ENCODE assay signal across 30 cellular contexts in genomic region chr9:113919422-113919821, GRCh38.
"Had no signal": no experiment of that assay in that cellular context is flagged by ENCODE, and none has a peak within 500 bp of the region (broad histone marks: within the 10 kb centered on the region; RNA-seq: fewer than 3 reads in every experiment).

No MANE protein-coding gene starts in this region.

- ATAC-seq: activated T-cell treated with anti-CD3 and anti-CD28 coated beads, Interleukin-2, amount 50 U/mL, for 4 hours; natural killer cell treated with Interleukin-12 subunit alpha and Interleukin-12 subunit beta and Interleukin-15 and Interleukin-18, amount 100 ng/mL, for 72 hours; pancreas; stimulated activated effector memory CD8-positive, alpha-beta T cell treated with anti-CD3 and anti-CD28 coated beads, Interleukin-12 subunit alpha, Interleukin-12 subunit beta, amount 100 ng/mL, for 72 hours; stimulated activated naive CD8-positive, alpha-beta T cell treated with anti-CD3 and anti-CD28 coated beads, Interleukin-15, amount 100 ng/mL, for 72 hours; T-cell had no signal

- H3K4me3 Mint-ChIP-seq: activated naive CD8-positive, alpha-beta T cell treated with anti-CD3 and anti-CD28 coated beads, Interleukin-2, amount 10 ng/mL, durations not matched to agents 7 days and 5 days; activated T-cell treated with anti-CD3 and anti-CD28 coated beads, Interleukin-2, amount 50 U/mL, for 4 hours; dendritic cell treated with granulocyte-macrophage colony-stimulating factor and Interleukin-4, amounts not matched to agents 40 ng/mL and 50 ng/mL, for 4 days; mesothelial cell of epicardium; natural killer cell treated with Interleukin-12 subunit alpha and Interleukin-12 subunit beta and Interleukin-15 and Interleukin-18, amount 100 ng/mL, for 72 hours; stimulated activated effector memory CD8-positive, alpha-beta T cell treated with anti-CD3 and anti-CD28 coated beads, Interleukin-12 subunit alpha, Interleukin-12 subunit beta, amount 100 ng/mL, for 72 hours; stimulated activated naive CD8-positive, alpha-beta T cell treated with anti-CD3 and anti-CD28 coated beads, Interleukin-15, amount 100 ng/mL, for 72 hours; T-cell; T-helper 2 cell treated with Interferon-gamma antibody and Interleukin-4, amounts not matched to agents 5 μg/mL and 100 μg/mL, for 36 hours had no signal

- H3K4me1 Mint-ChIP-seq: activated naive CD8-positive, alpha-beta T cell treated with anti-CD3 and anti-CD28 coated beads, Interleukin-2, amount 10 ng/mL, durations not matched to agents 7 days and 5 days; stimulated activated effector memory CD8-positive, alpha-beta T cell treated with anti-CD3 and anti-CD28 coated beads, Interleukin-12 subunit alpha, Interleukin-12 subunit beta, amount 100 ng/mL, for 72 hours; T-cell had no signal

- H3K27ac ChIP-seq: cardiac muscle cell, hepatocyte, left ventricle myocardium inferior, neutrophil, pancreas, right lobe of liver, skin epidermis, vagina, VCaP had no signal

- H3K27me3 Mint-ChIP-seq: dendritic cell treated with granulocyte-macrophage colony-stimulating factor and Interleukin-4, amounts not matched to agents 40 ng/mL and 50 ng/mL, for 4 days; natural killer cell treated with Interleukin-12 subunit alpha and Interleukin-12 subunit beta and Interleukin-15 and Interleukin-18, amount 100 ng/mL, for 72 hours; stimulated activated naive CD8-positive, alpha-beta T cell treated with anti-CD3 and anti-CD28 coated beads, Interleukin-15, amount 100 ng/mL, for 72 hours; T-cell had no signal

- H3K36me3 ChIP-seq: cardiac muscle cell, left ventricle myocardium inferior, neutrophil, pancreas, right lobe of liver, vagina had no signal

- H3K27ac Mint-ChIP-seq: activated naive CD8-positive, alpha-beta T cell treated with anti-CD3 and anti-CD28 coated beads, Interleukin-2, amount 10 ng/mL, durations not matched to agents 7 days and 5 days; activated T-helper 2 cell treated with anti-CD3 and anti-CD28 coated beads, Interferon-gamma antibody, Interleukin-2, Interleukin-4, amounts not matched to agents 10 μg/mL and 5 μg/mL and 100 μg/mL, durations not matched to agents 14 hours and 24 hours and 36 hours; dendritic cell treated with granulocyte-macrophage colony-stimulating factor and Interleukin-4, amounts not matched to agents 40 ng/mL and 50 ng/mL, for 4 days; mesothelial cell of epicardium; natural killer cell treated with Interleukin-12 subunit alpha and Interleukin-12 subunit beta and Interleukin-15 and Interleukin-18, amount 100 ng/mL, for 72 hours; stimulated activated effector memory CD8-positive, alpha-beta T cell treated with anti-CD3 and anti-CD28 coated beads, Interleukin-12 subunit alpha, Interleukin-12 subunit beta, amount 100 ng/mL, for 72 hours; T-cell; T-helper 2 cell treated with Interferon-gamma antibody and Interleukin-4, amounts not matched to agents 5 μg/mL and 100 μg/mL, for 36 hours had no signal

- H3K36me3 Mint-ChIP-seq: activated naive CD8-positive, alpha-beta T cell treated with anti-CD3 and anti-CD28 coated beads, Interleukin-2, amount 10 ng/mL, durations not matched to agents 7 days and 5 days; stimulated activated effector memory CD8-positive, alpha-beta T cell treated with anti-CD3 and anti-CD28 coated beads, Interleukin-12 subunit alpha, Interleukin-12 subunit beta, amount 100 ng/mL, for 72 hours; T-cell had no signal

- H3K4me1 ChIP-seq: pancreas had no signal

- H3K9me3 ChIP-seq: neutrophil, pancreas, right lobe of liver, vagina had no signal

- FAIRE-seq: endometrium, pancreas had no signal

- H3K4me3 ChIP-seq: cardiac muscle cell, hepatocyte, left ventricle myocardium inferior, pancreas, right lobe of liver, skin epidermis, vagina had no signal

- DNase-seq: activated CD4-positive, CD25-positive, alpha-beta regulatory T cell treated with anti-CD3 and anti-CD28 coated beads, Interleukin-2, amount 50 U/mL, for 72 hours; activated CD8-positive, alpha-beta memory T cell treated with anti-CD3 and anti-CD28 coated beads, Interleukin-2, amount 50 U/mL, for 4 hours; activated naive CD4-positive, alpha-beta T cell; activated naive CD8-positive, alpha-beta T cell treated with anti-CD3 and anti-CD28 coated beads, Interleukin-2, amount 10 ng/mL, durations not matched to agents 7 days and 5 days; activated T-cell treated with anti-CD3 and anti-CD28 coated beads, Interleukin-2, amount 50 U/mL, for 4 hours; amniotic stem cell; effector CD4-positive, alpha-beta T cell; foreskin fibroblast; glutamatergic neuron; kidney glomerular epithelial cell; left ventricle myocardium inferior; pancreas; right lobe of liver; stimulated activated CD4-positive, alpha-beta T cell treated with anti-CD3 and anti-CD28 coated beads, Interleukin-1b, Interleukin-23, amount 100 ng/mL, for 48 hours; stimulated activated naive CD8-positive, alpha-beta T cell treated with anti-CD3 and anti-CD28 coated beads, Interleukin-15, amount 100 ng/mL, for 72 hours; T-cell; trophoblast cell had no signal

- H3K9me3 Mint-ChIP-seq: activated T-helper 2 cell treated with anti-CD3 and anti-CD28 coated beads, Interferon-gamma antibody, Interleukin-2, Interleukin-4, amounts not matched to agents 10 μg/mL and 5 μg/mL and 100 μg/mL, durations not matched to agents 14 hours and 24 hours and 36 hours; natural killer cell treated with Interleukin-12 subunit alpha and Interleukin-12 subunit beta and Interleukin-15 and Interleukin-18, amount 100 ng/mL, for 72 hours had no signal

- H3K27me3 ChIP-seq: cardiac muscle cell, hepatocyte, neutrophil, pancreas, right lobe of liver, vagina had no signal
